1 cellular context compared by ENCODE assay signal in the genomic region with DNA sequence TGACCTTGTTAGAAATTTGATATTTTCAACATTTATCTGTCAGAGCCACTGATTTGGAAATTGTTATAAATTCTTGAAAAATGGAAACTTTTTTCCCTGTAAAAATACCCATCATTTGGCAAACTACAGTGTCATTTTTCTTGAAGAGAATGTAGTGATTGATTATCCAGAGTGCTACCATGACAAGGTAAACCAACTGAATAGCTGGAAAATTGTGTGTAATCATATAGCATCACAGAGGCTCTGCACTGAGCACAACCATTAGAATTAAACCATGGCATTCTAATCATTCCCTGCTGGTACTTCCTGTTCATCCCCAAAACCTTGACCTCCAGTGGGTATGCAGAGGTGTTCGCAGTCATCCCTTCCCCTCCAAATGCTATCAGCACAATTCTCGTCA.
TF ChIP-seq lines count a peak whose summit lies in the region.

No MANE protein-coding gene starts in this region.

TF ChIP-seq in IMR-90, 13 proteins besides CTCF, POLR2A, EP300 and RAD21:
- TF ChIP-seq RFX5 (IDR thresholded peaks at IDR 0.05; ENCODE audit: low read depth, low read length), result no peak
- no peak for TF ChIP-seq FOS (IDR thresholded peaks at IDR 0.05; ENCODE audit: low read depth, low read length)
- no peak for TF ChIP-seq CEBPB (IDR thresholded peaks at IDR 0.05; ENCODE audit: low read depth, low read length)
- TF ChIP-seq CHD1 (IDR thresholded peaks at IDR 0.05; ENCODE audit: low read depth, low read length), result no peak
- no peak for TF ChIP-seq MAZ (IDR thresholded peaks at IDR 0.05; ENCODE audit: borderline replicate concordance, low read depth, low read length)
- TF ChIP-seq MXI1 (IDR thresholded peaks at IDR 0.05; ENCODE audit: borderline replicate concordance, low read depth, low read length), result no peak
- TF ChIP-seq RCOR1 (IDR thresholded peaks at IDR 0.05; ENCODE audit: insufficient replicate concordance, low read length), result no peak
- TF ChIP-seq NFE2L2 (IDR thresholded peaks at IDR 0.05; ENCODE audit: low read depth, low read length), result no peak
- TF ChIP-seq BHLHE40 (IDR thresholded peaks at IDR 0.05; ENCODE audit: low read depth, low read length), result no peak
- TF ChIP-seq, protein P1, sequence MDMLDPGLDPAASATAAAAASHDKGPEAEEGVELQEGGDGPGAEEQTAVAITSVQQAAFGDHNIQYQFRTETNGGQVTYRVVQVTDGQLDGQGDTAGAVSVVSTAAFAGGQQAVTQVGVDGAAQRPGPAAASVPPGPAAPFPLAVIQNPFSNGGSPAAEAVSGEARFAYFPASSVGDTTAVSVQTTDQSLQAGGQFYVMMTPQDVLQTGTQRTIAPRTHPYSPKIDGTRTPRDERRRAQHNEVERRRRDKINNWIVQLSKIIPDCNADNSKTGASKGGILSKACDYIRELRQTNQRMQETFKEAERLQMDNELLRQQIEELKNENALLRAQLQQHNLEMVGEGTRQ (IDR thresholded peaks at IDR 0.05; ENCODE audit: low read depth, low read length), result no peak
- no peak for TF ChIP-seq MAFK (IDR thresholded peaks at IDR 0.05; ENCODE audit: low read depth, low read length)
- TF ChIP-seq SMC3 (IDR thresholded peaks at IDR 0.05; ENCODE audit: low read depth, low read length), result no peak
- no peak for TF ChIP-seq ELK1 (IDR thresholded peaks at IDR 0.05; ENCODE audit: borderline replicate concordance, low read depth, low read length)
